In the genomic region with DNA sequence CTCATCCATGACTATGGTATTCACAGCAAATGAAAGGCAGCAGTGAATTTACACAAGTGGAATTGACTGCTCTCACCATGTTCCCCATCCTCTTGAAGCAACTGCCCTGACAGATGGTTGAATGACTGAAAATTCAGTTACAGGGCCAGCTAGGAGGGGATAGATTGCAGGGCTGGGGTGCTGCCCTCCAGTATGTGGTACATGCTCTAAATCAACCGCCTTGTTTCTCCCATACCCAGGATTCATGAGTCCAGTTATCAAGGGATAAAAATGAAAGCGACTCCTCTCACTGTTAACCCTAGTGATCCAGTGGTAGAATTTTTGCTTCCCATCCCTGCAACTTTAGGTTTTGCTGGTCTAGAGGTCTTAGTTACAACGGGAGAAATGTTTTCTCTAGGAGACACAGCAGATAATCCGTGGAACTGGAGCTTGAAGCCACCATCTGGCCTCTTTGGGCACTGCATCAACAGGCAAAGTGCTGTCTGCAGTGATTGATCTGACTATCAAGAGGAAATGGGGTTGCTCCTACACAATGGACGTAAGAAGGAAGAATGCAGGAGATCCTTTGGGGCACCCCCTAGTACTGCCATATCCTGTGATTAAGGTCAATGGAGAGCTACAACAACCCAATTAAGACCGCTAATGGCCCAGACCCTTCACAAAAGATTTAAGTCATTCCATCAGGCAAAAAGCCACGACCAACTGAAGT, we compare ENCODE assay signal across 1 cellular context.
TF ChIP-seq lines count a peak whose summit lies in the region.

No MANE protein-coding gene starts in this region.

TF ChIP-seq in Ishikawa, 13 proteins besides CTCF, POLR2A, EP300 and RAD21:
- TF ChIP-seq YY1 (IDR thresholded peaks at IDR 0.05; ENCODE audit: low read depth) = no peak
- TF ChIP-seq TCF12 (IDR thresholded peaks at IDR 0.05; ENCODE audit: low read depth) = no peak
- TF ChIP-seq NFIC (IDR thresholded peaks at IDR 0.05) = no peak
TF ChIP-seq in Ishikawa: peak in this region for 0.
